27 cellular contexts compared by ENCODE assay signal in genomic region chr3:14539384-14540208, GRCh38. TPM values are rescaled to one million over a fixed set of nuclear protein-coding genes. Genes with fewer than 3 reads are reported as not detected.
DNase-seq lines count a peak whose midpoint lies in the region; ATAC-seq and TF ChIP-seq lines count a peak whose summit lies in the region.
"Had no signal": no experiment of that assay in that cellular context is flagged by ENCODE, and none has a peak within 500 bp of the region (broad histone marks: within the 10 kb centered on the region; RNA-seq: fewer than 3 reads in every experiment).

No MANE protein-coding gene starts in this region.

- H3K9me3 Mint-ChIP-seq in activated CD8-positive, alpha-beta T cell treated with anti-CD3 and anti-CD28 coated beads, Interleukin-2, amount 10 ng/mL, durations not matched to agents 7 days and 5 days (ENCODE audit: insufficient read depth) = no peaks in the 10 kb centered on the region
- H3K9me3 Mint-ChIP-seq: activated B cell treated with CpG ODN at 0.5 μM for 24 hours; activated T-helper 2 cell treated with anti-CD3 and anti-CD28 coated beads, Interferon-gamma antibody, Interleukin-2, Interleukin-4, amounts not matched to agents 10 μg/mL and 5 μg/mL and 100 μg/mL, durations not matched to agents 14 hours and 24 hours and 36 hours; central memory CD8-positive, alpha-beta T cell; naive thymus-derived CD8-positive, alpha-beta T cell had no signal

- H3K36me3 Mint-ChIP-seq in activated CD8-positive, alpha-beta T cell treated with anti-CD3 and anti-CD28 coated beads, Interleukin-2, amount 10 ng/mL, durations not matched to agents 7 days and 5 days (ENCODE audit: low read depth) = no peaks in the 10 kb centered on the region
- H3K36me3 Mint-ChIP-seq: activated naive CD8-positive, alpha-beta T cell; naive thymus-derived CD8-positive, alpha-beta T cell had no signal

- no peaks in the 10 kb centered on the region for H3K4me1 Mint-ChIP-seq in activated CD8-positive, alpha-beta T cell treated with anti-CD3 and anti-CD28 coated beads, Interleukin-2, amount 10 ng/mL, durations not matched to agents 7 days and 5 days (ENCODE audit: low read depth)
- H3K4me1 Mint-ChIP-seq: activated B cell treated with CpG ODN at 0.5 μM for 24 hours; central memory CD8-positive, alpha-beta T cell had no signal

- H3K27me3 ChIP-seq in heart right ventricle (peaks cover 0 to 4% (median 0%) of the 10 kb centered on the region in 7 donors), tibial artery (peaks cover 0 to 42% of the 10 kb centered on the region in 2 donors), H7 (ENCODE audit: control insufficient read depth, insufficient read depth, low read length) (no peaks in the 10 kb centered on the region)
- H3K27me3 ChIP-seq: ascending aorta had no signal

- peak overlapping the region; percentile 37 to 64 (median 54) for H3K4me3 ChIP-seq in heart right ventricle
- H3K4me3 ChIP-seq in tibial artery = peak overlapping the region; percentile 19 to 41
- no peak overlapping the region for H3K4me3 ChIP-seq in H7 (ENCODE audit: insufficient read depth, low read depth, low read length)
- H3K4me3 ChIP-seq: HAP-1 had no signal

- intact Hi-C loops in heart right ventricle (cut with DNase I) (loop anchor here in 3 of 10 donors (2.0 to 10.0 kb wide), 2 partner anchors 17 to 275 kb away; no protein-coding TSS in a partner anchor), tibial artery (cut with DNase I; ENCODE audit: low total_unique reads) (no loop called here)

- peak overlapping the region in 9 of 10 donors; percentile 75 to 96 (median 89) for H3K27ac ChIP-seq in heart right ventricle
- peak overlapping the region in 1 of 2 donors; percentile 44 for H3K27ac ChIP-seq in tibial artery
- H3K27ac ChIP-seq: C4-2B, HL-60, parathyroid adenoma had no signal

- H3K4me1 ChIP-seq in heart right ventricle (peaks cover 10 to 74% (median 47%) of the 10 kb centered on the region in 9 donors), tibial artery (peaks cover 0 to 18% (median 2%) of the 10 kb centered on the region in 4 donors)
- H3K4me1 ChIP-seq: ascending aorta, HAP-1, parathyroid adenoma had no signal

- ATAC-seq in SK-N-SH treated with all-trans-retinoic acid at 6 μM for 48 hours (peak; percentile 44), heart right ventricle (peak; percentile 31 to 65 (median 53)), omental fat pad (ENCODE audit: low FRiP score) (peak; percentile 72)
- ATAC-seq in activated CD8-positive, alpha-beta T cell treated with anti-CD3 and anti-CD28 coated beads, Interleukin-2, amount 10 ng/mL, durations not matched to agents 7 days and 5 days = no peak
- ATAC-seq: naive thymus-derived CD8-positive, alpha-beta T cell had no signal

- no peaks in the 10 kb centered on the region for H3K27me3 Mint-ChIP-seq in activated CD8-positive, alpha-beta T cell treated with anti-CD3 and anti-CD28 coated beads, Interleukin-2, amount 10 ng/mL, durations not matched to agents 7 days and 5 days (ENCODE audit: low read depth)
- H3K27me3 Mint-ChIP-seq: activated naive CD8-positive, alpha-beta T cell had no signal

- DNase-seq in heart right ventricle (no peak), omental fat pad (ENCODE audit: low spot score) (no peak), tibial artery (no peak), inferior parietal cortex (ENCODE audit: extremely low spot score) (no peak), H7 (no peak)
- no peak for DNase-seq in activated CD8-positive, alpha-beta T cell treated with anti-CD3 and anti-CD28 coated beads, Interleukin-2, amount 10 ng/mL, durations not matched to agents 7 days and 5 days
- DNase-seq: activated B cell treated with CpG ODN at 0.5 μM for 24 hours; activated CD8-positive, alpha-beta memory T cell treated with anti-CD3 and anti-CD28 coated beads, Interleukin-2, amount 50 U/mL, for 4 hours; head of caudate nucleus; NCI-H1092; NCI-H2029 treated with DMSO at 0.1 percent for 48 hours; NCI-H345; NCI-H748 treated with DMSO at 0.1 percent for 48 hours; stimulated activated CD4-positive, alpha-beta T cell treated with anti-CD3 and anti-CD28 coated beads, Interleukin-1b, Interleukin-23, amount 100 ng/mL, for 48 hours; SW 1271 had no signal

- H3K4me3 Mint-ChIP-seq in activated CD8-positive, alpha-beta T cell treated with anti-CD3 and anti-CD28 coated beads, Interleukin-2, amount 10 ng/mL, durations not matched to agents 7 days and 5 days = no peak overlapping the region
- H3K4me3 Mint-ChIP-seq: activated B cell treated with CpG ODN at 0.5 μM for 24 hours; activated naive CD8-positive, alpha-beta T cell; central memory CD8-positive, alpha-beta T cell; naive thymus-derived CD8-positive, alpha-beta T cell had no signal

- CTCF ChIA-PET in activated CD8-positive, alpha-beta T cell treated with anti-CD3 and anti-CD28 coated beads, Interleukin-2, amount 10 ng/mL, durations not matched to agents 7 days and 5 days (lab: Charles Lee) = no interaction called here

- no peaks in the 10 kb centered on the region for H3K36me3 ChIP-seq in heart right ventricle
- H3K36me3 ChIP-seq in tibial artery = no peaks in the 10 kb centered on the region
- no peaks in the 10 kb centered on the region for H3K36me3 ChIP-seq in H7 (replicated peaks; ENCODE audit: control insufficient read depth, insufficient read depth, low read length)
- H3K36me3 ChIP-seq: ascending aorta, HAP-1 had no signal

- POLR2A ChIA-PET in activated CD8-positive, alpha-beta T cell treated with anti-CD3 and anti-CD28 coated beads, Interleukin-2, amount 10 ng/mL, durations not matched to agents 7 days and 5 days (lab: Charles Lee) = no interaction called here

- no peak overlapping the region for H3K27ac Mint-ChIP-seq in activated CD8-positive, alpha-beta T cell treated with anti-CD3 and anti-CD28 coated beads, Interleukin-2, amount 10 ng/mL, durations not matched to agents 7 days and 5 days
- H3K27ac Mint-ChIP-seq: activated B cell treated with CpG ODN at 0.5 μM for 24 hours; activated naive CD8-positive, alpha-beta T cell; activated T-helper 2 cell treated with anti-CD3 and anti-CD28 coated beads, Interferon-gamma antibody, Interleukin-2, Interleukin-4, amounts not matched to agents 10 μg/mL and 5 μg/mL and 100 μg/mL, durations not matched to agents 14 hours and 24 hours and 36 hours; naive thymus-derived CD8-positive, alpha-beta T cell had no signal

- TF ChIP-seq CTCF in heart right ventricle (IDR thresholded peaks at IDR 0.05) (no peak), omental fat pad (IDR thresholded peaks at IDR 0.05) (no peak), tibial artery (IDR thresholded peaks at IDR 0.05) (no peak)

- 44 to 57% methylated on average over 9 of the region's 9 CpGs for WGBS in heart right ventricle, 2 donors

- H3K9me3 ChIP-seq in heart right ventricle (no peaks in the 10 kb centered on the region), tibial artery (no peaks in the 10 kb centered on the region)
- H3K9me3 ChIP-seq: ascending aorta, HAP-1 had no signal

TF ChIP-seq in SK-N-SH treated with all-trans-retinoic acid at 6 μM for 48 hours, 23 proteins besides CTCF, POLR2A, EP300 and RAD21:
- no peak for TF ChIP-seq CSDC2 (CRISPR knock-in tag; IDR thresholded peaks at IDR 0.05)
- no peak for TF ChIP-seq ZC3H10 (CRISPR knock-in tag; IDR thresholded peaks at IDR 0.05)
- no peak for TF ChIP-seq SNAI2 (CRISPR knock-in tag; IDR thresholded peaks at IDR 0.05)
- TF ChIP-seq PPARA (CRISPR knock-in tag; IDR thresholded peaks at IDR 0.05; ENCODE audit: borderline replicate concordance) = no peak
- TF ChIP-seq ESRRG (CRISPR knock-in tag; IDR thresholded peaks at IDR 0.05) = no peak
- no peak for TF ChIP-seq TSHZ2 (CRISPR knock-in tag; IDR thresholded peaks at IDR 0.05)
- TF ChIP-seq ISL1 (CRISPR knock-in tag; IDR thresholded peaks at IDR 0.05) = no peak

RNA-seq across cellular contexts. Expression of gene GRIP2, which starts 0.5 kb away (rescaled TPM):
- 10 to 100 TPM; 13.2 to 70.1 (median 39.4) TPM for total RNA-seq in heart right ventricle
- polyA plus RNA-seq in heart right ventricle = 10 to 100 TPM in 1 of 2 donors, 1 to 10 TPM in 1; 7.4 to 56.8 TPM
- 1 to 10 TPM in 2 of 4 donors, under 1 TPM in 2; 0.69 to 2.6 (median 1.2) TPM for total RNA-seq in omental fat pad
- total RNA-seq in activated CD8-positive, alpha-beta T cell treated with anti-CD3 and anti-CD28 coated beads, Interleukin-2, amount 10 ng/mL, durations not matched to agents 7 days and 5 days = not detected
- total RNA-seq in H7 (2014; rRNA removed; shearing (Covaris generic)) = 2.2 and 2.9 TPM in 2 replicates
- total RNA-seq: activated B cell treated with CpG ODN at 0.5 μM for 24 hours; activated T-helper 2 cell treated with anti-CD3 and anti-CD28 coated beads, Interferon-gamma antibody, Interleukin-2, Interleukin-4, amounts not matched to agents 10 μg/mL and 5 μg/mL and 100 μg/mL, durations not matched to agents 14 hours and 24 hours and 36 hours; Daoy; LHCN-M2; naive thymus-derived CD8-positive, alpha-beta T cell had no signal
- polyA plus RNA-seq: naive thymus-derived CD8-positive, alpha-beta T cell had no signal
